ENCODE assay signal across 22 cellular contexts in the genomic region with DNA sequence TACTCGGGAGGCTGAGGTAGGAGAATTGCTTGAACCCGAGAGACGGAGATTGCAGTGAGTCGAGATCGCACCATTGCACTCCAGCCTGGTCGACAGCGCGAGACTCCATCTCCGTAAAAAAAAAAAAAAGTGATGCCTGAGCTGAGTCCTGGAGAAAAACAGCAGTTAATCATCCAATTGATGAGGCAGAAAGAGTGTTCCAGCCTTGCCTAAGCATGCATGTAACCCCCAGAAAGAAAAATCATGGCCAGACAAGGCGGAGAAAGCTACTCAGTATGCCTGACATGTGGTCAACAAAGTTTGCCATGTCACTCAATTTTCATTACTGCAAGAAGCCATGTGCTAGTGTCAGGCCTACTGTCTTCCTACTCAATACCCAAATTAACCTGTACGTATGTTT.
A peak's percentile ranks its signal among the peaks of the same experiment; 100 is the strongest.
DNase-seq lines count a peak whose midpoint lies in the region; ATAC-seq and TF ChIP-seq lines count a peak whose summit lies in the region.
"Had no signal": no experiment of that assay in that cellular context is flagged by ENCODE, and none has a peak within 500 bp of the region (broad histone marks: within the 10 kb centered on the region; RNA-seq: fewer than 3 reads in every experiment).

No MANE protein-coding gene starts in this region.

- no peaks in the 10 kb centered on the region for H3K36me3 ChIP-seq in kidney epithelial cell (ENCODE audit: control insufficient read depth, insufficient read depth, low read length)
- H3K36me3 ChIP-seq: BE2C, BLaER1 had no signal

- no peak for TF ChIP-seq CTCF in kidney epithelial cell (IDR thresholded peaks at IDR 0.05; ENCODE audit: insufficient read depth, low read length, poor library complexity, severe bottlenecking)

- no peak overlapping the region for H3K4me3 ChIP-seq in kidney epithelial cell (ENCODE audit: low read depth, low read length)
- H3K4me3 ChIP-seq: BLaER1, GM12878 had no signal

- no peaks in the 10 kb centered on the region for H3K27me3 ChIP-seq in kidney epithelial cell (ENCODE audit: control insufficient read depth, insufficient read depth, low read length)
- H3K27me3 ChIP-seq: BLaER1 had no signal

- ATAC-seq in GM19351 (IDR thresholded peaks at IDR 0.05; ENCODE audit: unreplicated experiment) (no peak), HG03135 (IDR thresholded peaks at IDR 0.05; ENCODE audit: unreplicated experiment) (no peak)
- ATAC-seq: GM12878 had no signal

- peak; percentile 41 for DNase-seq in kidney epithelial cell (ENCODE audit: low read depth)
- DNase-seq in renal cortical epithelial cell (ENCODE audit: low read depth), result peak; percentile 56
- no peak for DNase-seq in OCI-M2 (lab: John Stamatoyannopoulos, UW; ENCODE audit: unreplicated experiment)
- DNase-seq: 8988T; ACHN; BE2C; C1 segment of cervical spinal cord; CD4-positive, alpha-beta memory T cell; CD4-positive, CD25-positive, alpha-beta regulatory T cell; CD8-positive, alpha-beta memory T cell; COR-L47; DMS 273 treated with DMSO at 0.1 percent for 48 hours; DMS153; DMS53; DMS79; DND-41; EL; GDM1 had no signal
